14 cellular contexts compared by ENCODE assay signal in genomic region chr11:20050551-20051333, GRCh38.
DNase-seq lines count a peak whose midpoint lies in the region; ATAC-seq and TF ChIP-seq lines count a peak whose summit lies in the region.
"Had no signal": no experiment of that assay in that cellular context is flagged by ENCODE, and none has a peak within 500 bp of the region (broad histone marks: within the 10 kb centered on the region; RNA-seq: fewer than 3 reads in every experiment).

No MANE protein-coding gene starts in this region.

- H3K4me1 Mint-ChIP-seq in type B pancreatic cell (ENCODE audit: unreplicated experiment) = peaks cover 34% of the 10 kb centered on the region

- CTCF ChIA-PET in mammary epithelial cell (lab: Charles Lee; ENCODE audit: low non-redundant PET) = interaction anchor here (0.6 kb wide), 1 partner anchor 22 kb away, joined by 3 read pairs; no protein-coding TSS in a partner anchor
- CTCF ChIA-PET in A673 (lab: Charles Lee) = no interaction called here

- H3K4me1 ChIP-seq in mammary epithelial cell (ENCODE audit: insufficient read depth, low read length) (peaks cover 80% of the 10 kb centered on the region), lung (ENCODE audit: control insufficient read depth in 2 of 2, insufficient read depth in 2 of 2, low read length in 2 of 2) (peaks cover 2 to 6% of the 10 kb centered on the region in 2 donors), A673 (ENCODE audit: insufficient read depth, low read length, poor library complexity, severe bottlenecking) (no peaks in the 10 kb centered on the region), MM.1S (ENCODE audit: low read length) (no peaks in the 10 kb centered on the region)

- H3K4me2 ChIP-seq in mammary epithelial cell (ENCODE audit: insufficient read depth, low read depth, low read length) (peak overlapping the region; percentile 61), MM.1S (ENCODE audit: low read depth, low read length) (no peak overlapping the region)

- H3K27me3 Mint-ChIP-seq in type B pancreatic cell = no peaks in the 10 kb centered on the region
- H3K27me3 Mint-ChIP-seq: activated CD4-positive, alpha-beta memory T cell treated with anti-CD3 and anti-CD28 coated beads for 36 hours had no signal

- 22% methylated on average over 9 of the region's 9 CpGs for WGBS in mammary epithelial cell (ENCODE audit: low coverage, missing lambda C conversion rate)
- WGBS in lung, 2 donors = 78 to 81% methylated on average over 9 of the region's 9 CpGs

- H3K27ac ChIP-seq in mammary epithelial cell (ENCODE audit: insufficient read depth, low read depth, low read length) = peak overlapping the region; percentile 83
- H3K27ac ChIP-seq in lung (ENCODE audit: low read depth in 1 of 2, low read length in 1 of 2) = peak overlapping the region; percentile 56 to 61
- no peak overlapping the region for H3K27ac ChIP-seq in A673 (ENCODE audit: low read depth, low read length, poor library complexity, severe bottlenecking)
- no peak overlapping the region for H3K27ac ChIP-seq in MM.1S (ENCODE audit: low read length)

- H3K79me2 ChIP-seq in mammary epithelial cell (ENCODE audit: insufficient read depth, low read length) = peaks cover 5% of the 10 kb centered on the region
- H3K79me2 ChIP-seq in MM.1S (ENCODE audit: low read length) = no peaks in the 10 kb centered on the region

- TF ChIP-seq CTCF in mammary epithelial cell (conservative IDR thresholded peaks at IDR 0.05 in 1 of 2, IDR thresholded peaks at IDR 0.05 in 1 of 2; ENCODE audit: extremely low read depth in 1 of 2, insufficient read depth in 1 of 2, low read depth in 1 of 2, low read length in 2 of 2) (no peak), lung (IDR thresholded peaks at IDR 0.05; ENCODE audit: control extremely low read depth, extremely low read depth) (no peak), type B pancreatic cell (conservative IDR thresholded peaks at IDR 0.05) (no peak), A673 (conservative IDR thresholded peaks at IDR 0.05; ENCODE audit: low read depth, low read length) (no peak), MM.1S (IDR thresholded peaks at IDR 0.05; ENCODE audit: low read length) (no peak)

- peak; percentile 15 for DNase-seq in NCI-H1105 treated with DMSO at 0.1 percent for 48 hours (lab: John Stamatoyannopoulos, UW)
- no peak for DNase-seq in NCI-H1105 (lab: John Stamatoyannopoulos, UW)
- DNase-seq in mammary epithelial cell = peak; percentile 91
- peak; percentile 38 for DNase-seq in lung (ENCODE audit: low spot score)
- no peak for DNase-seq in type B pancreatic cell (ENCODE audit: extremely low spot score, unreplicated experiment)
- no peak for DNase-seq in A673 (ENCODE audit: low spot score)
- no peak for DNase-seq in KBM-7
- DNase-seq in MM.1S = no peak
- DNase-seq: 8988T; activated CD4-positive, alpha-beta memory T cell treated with anti-CD3 and anti-CD28 coated beads for 36 hours; activated effector memory CD4-positive, alpha-beta T cell treated with anti-CD3 and anti-CD28 coated beads, Interleukin-2, amount 50 U/mL, for 16 hours; cerebellar nuclear complex; NCI-H2029 treated with DMSO at 0.1 percent for 48 hours; SHP77 had no signal

- H3K9me3 ChIP-seq in mammary epithelial cell (replicated peaks; ENCODE audit: insufficient read depth, low read length) (no peaks in the 10 kb centered on the region), lung (ENCODE audit: control insufficient read depth in 2 of 2, insufficient read depth in 1 of 2, low read length in 1 of 2) (peaks cover 0 to 1% of the 10 kb centered on the region in 2 donors), A673 (ENCODE audit: low read depth, low read length, poor library complexity, severe bottlenecking) (no peaks in the 10 kb centered on the region), MM.1S (replicated peaks; ENCODE audit: insufficient read depth, low read length) (no peaks in the 10 kb centered on the region)

- H3F3A ChIP-seq in MM.1S (ENCODE audit: insufficient read depth, low read length) = no peaks in the 10 kb centered on the region

- H3K9me2 ChIP-seq in MM.1S (replicated peaks; ENCODE audit: insufficient read depth, low read length) = no peaks in the 10 kb centered on the region

- in situ Hi-C loops in mammary epithelial cell (cut with MboI; ENCODE audit: low sequenced_read_pairs in 2 of 2) (no loop called here), KBM-7 (cut with MboI; ENCODE audit: low pct_unique_long_range_greater_than_20kb, low sequenced_read_pairs) (no loop called here)

- peak overlapping the region; percentile 49 for H2AFZ ChIP-seq in mammary epithelial cell (ENCODE audit: low read depth, low read length)
- H2AFZ ChIP-seq in MM.1S (ENCODE audit: low read length) = no peak overlapping the region

- dilution Hi-C loops in mammary epithelial cell (cut with HindIII; ENCODE audit: low sequenced_read_pairs) = no loop called here

- H3K36me3 ChIP-seq in mammary epithelial cell (ENCODE audit: insufficient read depth, low read length) = peaks cover 4% of the 10 kb centered on the region
- H3K36me3 ChIP-seq in lung (ENCODE audit: control insufficient read depth in 2 of 2, insufficient read depth in 2 of 2, low read length in 2 of 2) = peaks cover 12 to 15% of the 10 kb centered on the region in 2 donors
- no peaks in the 10 kb centered on the region for H3K36me3 ChIP-seq in A673 (ENCODE audit: insufficient read depth, low read length, poor library complexity, severe bottlenecking)
- no peaks in the 10 kb centered on the region for H3K36me3 ChIP-seq in MM.1S (replicated peaks; ENCODE audit: insufficient read depth, low read length)

- no peaks in the 10 kb centered on the region for H3K27me3 ChIP-seq in mammary epithelial cell (ENCODE audit: insufficient read depth, low read length)
- H3K27me3 ChIP-seq in lung (ENCODE audit: control insufficient read depth, insufficient read depth) = no peaks in the 10 kb centered on the region
- no peaks in the 10 kb centered on the region for H3K27me3 ChIP-seq in A673 (replicated peaks; ENCODE audit: insufficient read depth, low read depth, low read length, poor library complexity)
- H3K27me3 ChIP-seq in MM.1S (replicated peaks; ENCODE audit: insufficient read depth, low read length) = no peaks in the 10 kb centered on the region

- no peak for ATAC-seq in lung (ENCODE audit: insufficient read depth, low FRiP score)

- peak overlapping the region; percentile 77 for H3K27ac Mint-ChIP-seq in type B pancreatic cell
- H3K27ac Mint-ChIP-seq: activated CD4-positive, alpha-beta memory T cell treated with anti-CD3 and anti-CD28 coated beads for 36 hours had no signal

- H4K20me1 ChIP-seq in mammary epithelial cell (ENCODE audit: insufficient read depth, low read length) (no peaks in the 10 kb centered on the region), MM.1S (ENCODE audit: insufficient read depth, low read length) (no peaks in the 10 kb centered on the region)

- intact Hi-C loops in mammary epithelial cell (cut with micrococcal nuclease) (no loop called here), A673 (cut with micrococcal nuclease; ENCODE audit: unreplicated experiment) (no loop called here)

- no peak overlapping the region for H3K4me3 Mint-ChIP-seq in type B pancreatic cell
- H3K4me3 Mint-ChIP-seq: activated CD4-positive, alpha-beta memory T cell treated with anti-CD3 and anti-CD28 coated beads for 36 hours had no signal

- POLR2A ChIA-PET in A673 (lab: Charles Lee; ENCODE audit: low non-redundant PET) = no interaction called here

- H3K9ac ChIP-seq in mammary epithelial cell (ENCODE audit: insufficient read depth, low read length) = no peak overlapping the region
- H3K9ac ChIP-seq in MM.1S (ENCODE audit: low read length) = no peak overlapping the region

- no peaks in the 10 kb centered on the region for H3K9me3 Mint-ChIP-seq in type B pancreatic cell
- H3K9me3 Mint-ChIP-seq: activated CD4-positive, alpha-beta memory T cell treated with anti-CD3 and anti-CD28 coated beads for 36 hours had no signal

- BruUV-seq in mammary epithelial cell (replicated peaks; lab: Mats Ljungman, UMichigan) (no TSS peak), A673 (replicated peaks; lab: Mats Ljungman, UMichigan) (no TSS peak)

- H3K36me3 Mint-ChIP-seq in type B pancreatic cell = peaks cover 74% of the 10 kb centered on the region
- H3K36me3 Mint-ChIP-seq: activated CD4-positive, alpha-beta memory T cell treated with anti-CD3 and anti-CD28 coated beads for 36 hours had no signal

- H3K4me3 ChIP-seq in mammary epithelial cell (replicated peaks in 1 of 3; ENCODE audit: insufficient read depth in 1 of 3, low read depth in 2 of 3, low read length in 3 of 3) = no peak overlapping the region
- H3K4me3 ChIP-seq in lung = no peak overlapping the region
- no peak overlapping the region for H3K4me3 ChIP-seq in A673 (ENCODE audit: low read depth, low read length, poor library complexity, severe bottlenecking)
- no peak overlapping the region for H3K4me3 ChIP-seq in MM.1S (ENCODE audit: low read length)

Comparison
In these comparisons a context has a peak if more than half of its experiments do, and no peak if none do; other contexts are left out.
1. DNase-seq: peak in NCI-H1105 treated with DMSO at 0.1 percent for 48 hours (single experiment), mammary epithelial cell (single experiment) and lung (single experiment); none in NCI-H1105 (single experiment), type B pancreatic cell (single experiment), A673 (single experiment), KBM-7 (single experiment) and MM.1S (single experiment).
2. H3K27ac ChIP-seq: peak in mammary epithelial cell (single experiment) and lung (2 of 2); none in A673 (single experiment) and MM.1S (single experiment).